8 cellular contexts compared by ENCODE assay signal in the genomic region with DNA sequence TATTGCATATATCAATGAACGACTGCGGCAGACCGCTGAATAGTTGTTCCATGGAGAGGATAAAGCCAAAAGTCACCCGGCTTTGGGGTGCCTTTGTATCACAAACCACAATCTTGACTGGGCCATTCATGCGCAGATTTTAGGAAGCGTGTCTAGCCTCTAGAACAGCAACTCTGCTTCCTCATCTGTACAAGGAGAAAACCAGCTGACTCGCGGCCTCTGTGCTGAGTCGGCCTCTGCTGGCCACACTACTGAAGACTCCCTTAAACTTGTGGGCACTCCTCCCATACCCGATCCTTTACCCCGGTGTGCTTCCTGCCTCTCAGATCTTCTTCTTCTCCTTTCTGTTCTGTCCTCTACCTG. TPM values are rescaled to one million over a fixed set of nuclear protein-coding genes. Genes with fewer than 3 reads are reported as not detected.
DNase-seq lines count a peak whose midpoint lies in the region; ATAC-seq and TF ChIP-seq lines count a peak whose summit lies in the region.

No MANE protein-coding gene starts in this region.

- H3K9ac ChIP-seq in GM23248, result no peak overlapping the region

- H3K4me1 ChIP-seq in GM23248 (ENCODE audit: insufficient read depth) (no peaks in the 10 kb centered on the region), psoas muscle (no peaks in the 10 kb centered on the region), SJCRH30 (no peaks in the 10 kb centered on the region)

- H4K20me1 ChIP-seq in GM23248 (ENCODE audit: insufficient read depth), result no peaks in the 10 kb centered on the region

- no peak overlapping the region for H3K4me2 ChIP-seq in GM23248 (ENCODE audit: unreplicated experiment)

- DNase-seq in GM23248, result peak; percentile 33
- DNase-seq in NCI-H2227 (lab: John Stamatoyannopoulos, UW; ENCODE audit: unreplicated experiment), result peak; percentile 6
- DNase-seq in activated naive CD4-positive, alpha-beta T cell treated with anti-CD3 and anti-CD28 coated beads, Interleukin-2, amount 50 U/mL, for 72 hours (ENCODE audit: low spot score in 2 of 2), result no peak
- DNase-seq in left ventricle myocardium superior, result peak; percentile 73
- peak; percentile 44 to 67 for DNase-seq in psoas muscle
- DNase-seq in SJCRH30, result no peak
- no peak for DNase-seq in NCI-H345 (lab: John Stamatoyannopoulos, UW)

- no peak overlapping the region for H2AFZ ChIP-seq in GM23248

- H3K79me2 ChIP-seq in GM23248 (ENCODE audit: insufficient read depth), result no peaks in the 10 kb centered on the region

- peak overlapping the region; percentile 61; the same call in 1 of the 2 replicates for H3K4me3 ChIP-seq in GM08714 (ENCODE audit: low read length)
- H3K4me3 ChIP-seq in GM23248, result no peak overlapping the region
- H3K4me3 ChIP-seq in psoas muscle, result peak overlapping the region; percentile 64
- no peak overlapping the region for H3K4me3 ChIP-seq in SJCRH30

- H3K9me2 ChIP-seq in GM23248 (ENCODE audit: insufficient read depth), result no peaks in the 10 kb centered on the region

- ATAC-seq in activated naive CD4-positive, alpha-beta T cell treated with anti-CD3 and anti-CD28 coated beads, Interleukin-2, amount 50 U/mL, for 72 hours, result peak in 1 of 2 donors; percentile 56
- ATAC-seq in left ventricle myocardium superior (peak; percentile 94), psoas muscle (peak; percentile 51 to 86 (median 76))

- H3K9me3 Mint-ChIP-seq in activated naive CD4-positive, alpha-beta T cell treated with anti-CD3 and anti-CD28 coated beads, Interleukin-2, amount 50 U/mL, for 72 hours, result peaks cover 10 to 11% of the 10 kb centered on the region in 2 donors

- TF ChIP-seq CTCF in psoas muscle (IDR thresholded peaks at IDR 0.05), result peak; percentile 11

- peaks cover 8% of the 10 kb centered on the region; the same call in 1 of the 2 replicates for H3F3A ChIP-seq in GM23248 (ENCODE audit: insufficient read depth)

- peak overlapping the region; percentile 37 to 89 for H3K27ac Mint-ChIP-seq in activated naive CD4-positive, alpha-beta T cell treated with anti-CD3 and anti-CD28 coated beads, Interleukin-2, amount 50 U/mL, for 72 hours

- H3K36me3 ChIP-seq in GM23248 (ENCODE audit: low read depth) (no peaks in the 10 kb centered on the region), psoas muscle (ENCODE audit: insufficient read depth in 1 of 2, low read depth in 1 of 2) (no peaks in the 10 kb centered on the region), SJCRH30 (no peaks in the 10 kb centered on the region)

- H3K27ac ChIP-seq in GM23248 (no peak overlapping the region), psoas muscle (no peak overlapping the region), SJCRH30 (no peak overlapping the region)

- H3K27me3 ChIP-seq in GM23248 (replicated peaks; ENCODE audit: insufficient read depth) (no peaks in the 10 kb centered on the region; the same call in 1 of the 2 replicates), psoas muscle (ENCODE audit: insufficient read depth in 3 of 3, low read length in 2 of 3) (peaks cover 0 to 22% (median 0%) of the 10 kb centered on the region in 3 donors), SJCRH30 (no peaks in the 10 kb centered on the region)

- peaks cover 10 to 13% of the 10 kb centered on the region in 2 donors for H3K36me3 Mint-ChIP-seq in activated naive CD4-positive, alpha-beta T cell treated with anti-CD3 and anti-CD28 coated beads, Interleukin-2, amount 50 U/mL, for 72 hours

- WGBS in GM23248 (ENCODE audit: low coverage in 1 of 2, low lambda C conversion rate in 2 of 2, missing lambda C conversion rate in 2 of 2), 2 experiments, result 50 to 60% methylated on average over 11 of the region's 11 CpGs
- 16 to 30% (median 25%) methylated on average over 11 of the region's 11 CpGs for WGBS in psoas muscle, 3 donors

- in situ Hi-C loops in GM23248 (cut with MboI), result no loop called here

- intact Hi-C loops in left ventricle myocardium superior (cut with micrococcal nuclease) (no loop called here), psoas muscle (cut with DNase I) (no loop called here)

- H3K9me3 ChIP-seq in GM23248 (ENCODE audit: low read depth) (no peaks in the 10 kb centered on the region), psoas muscle (no peaks in the 10 kb centered on the region), SJCRH30 (replicated peaks) (no peaks in the 10 kb centered on the region)

RNA-seq across cellular contexts. Expression of gene DLEC1, which starts 0.9 kb away (rescaled TPM):
- total RNA-seq in GM23248 (2014; rRNA removed; shearing (Covaris generic)), result not detected in 2 replicates
- 0.15 TPM in 1 of 2 replicates, not detected in the other for polyA plus RNA-seq in GM23248 (2016; fragmentation: Nextera tagmentation; extraction: Ambion mirVana)
- 1 to 10 TPM in 1 of 2 donors, under 1 TPM in 1; 0.18 to 1.9 TPM for total RNA-seq in activated naive CD4-positive, alpha-beta T cell treated with anti-CD3 and anti-CD28 coated beads, Interleukin-2, amount 50 U/mL, for 72 hours
- 1.1 TPM for total RNA-seq in left ventricle myocardium superior
- under 1 TPM in 2 of 4 donors, not detected in 2; 0.04 to 0.09 TPM for total RNA-seq in psoas muscle
- under 1 TPM; 0.01 to 0.09 (median 0.05) TPM for polyA plus RNA-seq in psoas muscle
- not detected in 2 replicates for total RNA-seq in SJCRH30 (2014; rRNA removed; shearing (Covaris generic))

RNA-seq across cellular contexts. Expression of gene PLCD1, which starts 10.4 kb away (rescaled TPM):
- total RNA-seq in GM23248 (2014; rRNA removed; shearing (Covaris generic)), result 18.8 and 20.2 TPM in 2 replicates
- polyA plus RNA-seq in GM23248 (2016; fragmentation: Nextera tagmentation; extraction: Ambion mirVana) (19.6 and 21.4 TPM in 2 replicates), psoas muscle (1 to 10 TPM; 3.0 to 5.6 (median 4.8) TPM)
- 10 to 100 TPM; 10.0 to 18.5 TPM for total RNA-seq in activated naive CD4-positive, alpha-beta T cell treated with anti-CD3 and anti-CD28 coated beads, Interleukin-2, amount 50 U/mL, for 72 hours
- total RNA-seq in left ventricle myocardium superior (6.9 TPM), psoas muscle (1 to 10 TPM; 2.4 to 7.9 (median 4.9) TPM)
- 0.94 and 1.3 TPM in 2 replicates for total RNA-seq in SJCRH30 (2014; rRNA removed; shearing (Covaris generic))

RNA-seq across cellular contexts. Expression of gene VILL, which starts 49.3 kb away (rescaled TPM):
- total RNA-seq in GM23248 (2014; rRNA removed; shearing (Covaris generic)), result 6.6 and 12.4 TPM in 2 replicates
- polyA plus RNA-seq in GM23248 (2016; fragmentation: Nextera tagmentation; extraction: Ambion mirVana) (2.8 and 2.9 TPM in 2 replicates), psoas muscle (1 to 10 TPM in 1 of 3 donors, under 1 TPM in 2; 0.65 to 1.3 (median 0.96) TPM)
- 10 to 100 TPM; 13.2 to 13.8 TPM for total RNA-seq in activated naive CD4-positive, alpha-beta T cell treated with anti-CD3 and anti-CD28 coated beads, Interleukin-2, amount 50 U/mL, for 72 hours
- total RNA-seq in left ventricle myocardium superior (2.7 TPM), psoas muscle (1 to 10 TPM in 1 of 4 donors, under 1 TPM in 3; 0.75 to 2.1 (median 0.87) TPM)
- total RNA-seq in SJCRH30 (2014; rRNA removed; shearing (Covaris generic)), result 0.06 TPM in 1 of 2 replicates, not detected in the other

Comparison
In these comparisons a context has a peak if more than half of its experiments do, and no peak if none do; other contexts are left out.
1. H3K4me3 ChIP-seq: peak in GM08714 (single experiment) and psoas muscle (single experiment); none in GM23248 (single experiment) and SJCRH30 (single experiment).
2. DNase-seq: peak in GM23248 (single experiment), NCI-H2227 (single experiment), left ventricle myocardium superior (single experiment) and psoas muscle (2 of 2); none in activated naive CD4-positive, alpha-beta T cell treated with anti-CD3 and anti-CD28 coated beads, Interleukin-2, amount 50 U/mL, for 72 hours (0 of 2), SJCRH30 (0 of 2) and NCI-H345 (single experiment).